In the genomic region with DNA sequence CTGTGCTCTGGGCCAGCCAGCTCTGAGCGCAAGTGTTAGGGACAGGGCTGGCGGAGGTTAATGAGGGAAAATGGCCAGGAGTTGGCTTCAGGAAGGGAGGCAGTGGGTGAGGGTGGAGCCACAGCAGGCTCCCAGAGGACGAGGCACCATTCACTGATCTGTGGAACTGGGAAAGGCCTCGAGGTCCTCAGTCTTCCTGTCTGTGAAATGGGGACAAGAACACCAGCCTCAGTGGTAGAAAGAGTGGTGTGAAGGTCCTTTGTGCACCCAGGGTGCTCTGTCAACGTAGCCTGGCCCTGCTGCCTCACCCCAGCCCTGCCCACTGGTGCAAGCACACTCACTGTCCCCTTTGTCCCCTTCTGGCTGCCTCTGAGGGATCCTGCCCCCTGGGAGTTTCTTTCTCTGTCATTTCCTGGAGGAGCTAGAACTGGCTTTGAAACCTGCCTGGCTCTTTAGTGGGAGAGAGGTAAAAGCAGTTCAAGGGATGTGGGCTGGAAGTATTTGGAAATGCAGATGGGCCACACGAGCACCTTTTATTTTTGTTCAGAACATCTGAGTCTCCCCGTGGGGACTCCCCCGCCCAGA, we compare ENCODE assay signal across 1 cellular context.
TF ChIP-seq lines count a peak whose summit lies in the region.

No MANE protein-coding gene starts in this region.

TF ChIP-seq in IMR-90, 13 proteins besides CTCF, POLR2A, EP300 and RAD21 (continued from another document):
- TF ChIP-seq, protein P1, sequence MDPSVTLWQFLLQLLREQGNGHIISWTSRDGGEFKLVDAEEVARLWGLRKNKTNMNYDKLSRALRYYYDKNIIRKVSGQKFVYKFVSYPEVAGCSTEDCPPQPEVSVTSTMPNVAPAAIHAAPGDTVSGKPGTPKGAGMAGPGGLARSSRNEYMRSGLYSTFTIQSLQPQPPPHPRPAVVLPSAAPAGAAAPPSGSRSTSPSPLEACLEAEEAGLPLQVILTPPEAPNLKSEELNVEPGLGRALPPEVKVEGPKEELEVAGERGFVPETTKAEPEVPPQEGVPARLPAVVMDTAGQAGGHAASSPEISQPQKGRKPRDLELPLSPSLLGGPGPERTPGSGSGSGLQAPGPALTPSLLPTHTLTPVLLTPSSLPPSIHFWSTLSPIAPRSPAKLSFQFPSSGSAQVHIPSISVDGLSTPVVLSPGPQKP (IDR thresholded peaks at IDR 0.05; ENCODE audit: borderline replicate concordance, low read depth, low read length) = no peak
- no peak for TF ChIP-seq MXI1 (IDR thresholded peaks at IDR 0.05; ENCODE audit: borderline replicate concordance, low read depth, low read length)
- TF ChIP-seq RCOR1 (IDR thresholded peaks at IDR 0.05; ENCODE audit: insufficient replicate concordance, low read length) = no peak
